Comparison of ENCODE assay signal across 19 cellular contexts in genomic region chr9:114406441-114406840, GRCh38.
"Had no signal": no experiment of that assay in that cellular context is flagged by ENCODE, and none has a peak within 500 bp of the region (broad histone marks: within the 10 kb centered on the region; RNA-seq: fewer than 3 reads in every experiment).

No MANE protein-coding gene starts in this region.

- H3K27ac ChIP-seq: KMS-11 had no signal

- H3K9ac ChIP-seq: KMS-11 had no signal

- H3K4me2 ChIP-seq: KMS-11 had no signal

- DNase-seq: activated B cell treated with CpG ODN at 0.5 μM for 24 hours; activated CD4-positive, alpha-beta memory T cell treated with anti-CD3 and anti-CD28 coated beads, Interleukin-2, amount 10 ng/mL, durations not matched to agents 7 days and 5 days; activated CD4-positive, alpha-beta T cell treated with anti-CD3 and anti-CD28 coated beads for 1 hour; activated CD4-positive, alpha-beta T cell treated with anti-CD3 and anti-CD28 coated beads, Interleukin-2, amount 50 U/mL, for 1 hour; activated gamma-delta T cell; activated naive CD4-positive, alpha-beta T cell treated with anti-CD3 and anti-CD28 coated beads for 36 hours; activated T-cell treated with anti-CD3 and anti-CD28 coated beads for 4 hours; activated T-cell treated with anti-CD3 and anti-CD28 coated beads, Interleukin-2, amount 50 U/mL, for 48 hours; MV-4-11; NCI-H1105; NCI-H1436 treated with DMSO at 0.1 percent for 48 hours; NCI-H187; NCI-H2081 treated with DMSO at 0.1 percent for 48 hours; NCI-H446; PC-3; SIG-M5; T-helper 17 cell; T-helper 9 cell had no signal
